8 cellular contexts compared by ENCODE assay signal in genomic region chr12:53299454-53300180, GRCh38. TPM values are rescaled to one million over a fixed set of nuclear protein-coding genes. Genes with fewer than 3 reads are reported as not detected.
DNase-seq lines count a peak whose midpoint lies in the region; ATAC-seq, FAIRE-seq and TF ChIP-seq lines count a peak whose summit lies in the region.

MYG1 (plus strand) TSS chr12:53299695; CDS start chr12:53299738, 43 bp downstream.

- peaks cover 49% of the 10 kb centered on the region for H3K4me1 Mint-ChIP-seq in T-helper 2 cell treated with Interferon-gamma antibody and Interleukin-4, amounts not matched to agents 5 μg/mL and 100 μg/mL, for 36 hours (ENCODE audit: low read depth)
- H3K4me1 Mint-ChIP-seq in astrocyte (ENCODE audit: low read depth, unreplicated experiment), result peaks cover 30% of the 10 kb centered on the region

- in situ Hi-C loops in GM13977 (cut with MboI; ENCODE audit: low pct_unique_long_range_greater_than_20kb, low sequenced_read_pairs, unreplicated experiment), result no loop called here

- ATAC-seq in HG02852 (IDR thresholded peaks at IDR 0.05; ENCODE audit: unreplicated experiment) (peak; percentile 72), aorta (ENCODE audit: low FRiP score) (peak; percentile 89)

- TF ChIP-seq CTCF in GM13977 (IDR thresholded peaks at IDR 0.05; ENCODE audit: extremely low read depth, insufficient read depth, missing control alignments) (peak; percentile 26), astrocyte (IDR thresholded peaks at IDR 0.05; ENCODE audit: insufficient read depth, low read depth, low read length) (no peak), hepatocyte (IDR thresholded peaks at IDR 0.05; ENCODE audit: poor library complexity) (peak; percentile 32)

- no peaks in the 10 kb centered on the region for H3K9me3 Mint-ChIP-seq in T-helper 2 cell treated with Interferon-gamma antibody and Interleukin-4, amounts not matched to agents 5 μg/mL and 100 μg/mL, for 36 hours
- no peaks in the 10 kb centered on the region for H3K9me3 Mint-ChIP-seq in astrocyte (ENCODE audit: unreplicated experiment)

- H3K9me3 ChIP-seq in astrocyte (ENCODE audit: insufficient read depth, low read depth, low read length) (no peaks in the 10 kb centered on the region), hepatocyte (ENCODE audit: low read depth) (no peaks in the 10 kb centered on the region), aorta (ENCODE audit: control insufficient read depth, low read length) (no peaks in the 10 kb centered on the region)

- H3K36me3 ChIP-seq in astrocyte (ENCODE audit: insufficient read depth, low read length) (peaks cover 20% of the 10 kb centered on the region), hepatocyte (replicated peaks; ENCODE audit: insufficient read depth, low read depth) (no peaks in the 10 kb centered on the region), aorta (ENCODE audit: control insufficient read depth in 1 of 2, insufficient read depth in 2 of 2, low read length in 1 of 2) (peaks cover 0 to 2% of the 10 kb centered on the region in 2 donors)

- peaks cover 50% of the 10 kb centered on the region for H3K36me3 Mint-ChIP-seq in T-helper 2 cell treated with Interferon-gamma antibody and Interleukin-4, amounts not matched to agents 5 μg/mL and 100 μg/mL, for 36 hours (ENCODE audit: low read depth)
- peaks cover 15% of the 10 kb centered on the region for H3K36me3 Mint-ChIP-seq in astrocyte (ENCODE audit: low read depth, unreplicated experiment)

- H3K9ac ChIP-seq in astrocyte (ENCODE audit: low read length), result peak within 1 kb of the TSS; percentile 94

- H3K9me2 ChIP-seq in hepatocyte (replicated peaks; ENCODE audit: insufficient read depth), result no peaks in the 10 kb centered on the region

- peaks cover 36% of the 10 kb centered on the region for H3K4me1 ChIP-seq in astrocyte (ENCODE audit: insufficient read depth, low read length)
- H3K4me1 ChIP-seq in hepatocyte (ENCODE audit: insufficient read depth), result peaks cover 27% of the 10 kb centered on the region
- no peaks in the 10 kb centered on the region for H3K4me1 ChIP-seq in aorta (ENCODE audit: control insufficient read depth in 1 of 2, insufficient read depth in 2 of 2, low read length in 2 of 2)

- H3K4me3 ChIP-seq in astrocyte (ENCODE audit: insufficient read depth, low read depth, low read length) (peak within 1 kb of the TSS; percentile 82), hepatocyte (peak within 1 kb of the TSS; percentile 75), aorta (ENCODE audit: low read length in 2 of 2) (peak within 1 kb of the TSS; percentile 29 to 50)

- H3K27me3 ChIP-seq in astrocyte (ENCODE audit: insufficient read depth, low read length) (no peaks in the 10 kb centered on the region), hepatocyte (no peaks in the 10 kb centered on the region), aorta (ENCODE audit: control insufficient read depth in 1 of 2, insufficient read depth in 2 of 2, low read length in 1 of 2) (no peaks in the 10 kb centered on the region)

- H3K4me3 Mint-ChIP-seq in T-helper 2 cell treated with Interferon-gamma antibody and Interleukin-4, amounts not matched to agents 5 μg/mL and 100 μg/mL, for 36 hours, result peak within 1 kb of the TSS; percentile 98
- peak within 1 kb of the TSS; percentile 90 for H3K4me3 Mint-ChIP-seq in astrocyte (ENCODE audit: unreplicated experiment)

- 3% methylated on average over 49 of the region's 51 CpGs for WGBS in hepatocyte (ENCODE audit: low lambda C conversion rate, missing lambda C conversion rate)
- WGBS in aorta, 2 donors, result 1 to 2% methylated on average over 50 to 51 of the region's 51 CpGs

- no peak for FAIRE-seq in astrocyte (lab: Jason Lieb, UNC)

- H4K20me1 ChIP-seq in astrocyte (ENCODE audit: insufficient read depth, low read length) (peaks cover 13% of the 10 kb centered on the region), hepatocyte (ENCODE audit: insufficient read depth, poor library complexity, severe bottlenecking) (no peaks in the 10 kb centered on the region)

- H3K4me2 ChIP-seq in astrocyte (ENCODE audit: low read length) (peak within 1 kb of the TSS; percentile 96), hepatocyte (peak within 1 kb of the TSS; percentile 91)

- intact Hi-C loops in aorta (cut with DNase I), result loop anchor here in 1 of 2 donors (10.0 kb wide), 1 partner anchor 235 kb away; no protein-coding TSS in a partner anchor

- peaks cover 67% of the 10 kb centered on the region for H3K79me2 ChIP-seq in astrocyte (ENCODE audit: insufficient read depth, low read length)
- H3K79me2 ChIP-seq in hepatocyte, result peaks cover 47% of the 10 kb centered on the region

- DNase-seq in GM13977 (ENCODE audit: low spot score) (peak; percentile 86), NCI-H187 treated with DMSO at 0.1 percent for 48 hours (lab: John Stamatoyannopoulos, UW) (peak; percentile 55), astrocyte (ENCODE audit: low read depth) (peak; percentile 77), hepatocyte (ENCODE audit: low spot score) (peak; percentile 94), renal cortical epithelial cell (ENCODE audit: low read depth) (peak; percentile 80), aorta (peak; percentile 94 to 96)
- peak; percentile 86 for DNase-seq in T-helper 2 cell treated with Interferon-gamma antibody and Interleukin-4, amounts not matched to agents 5 μg/mL and 100 μg/mL, for 36 hours (ENCODE audit: low spot score)

- no peaks in the 10 kb centered on the region for H3K27me3 Mint-ChIP-seq in T-helper 2 cell treated with Interferon-gamma antibody and Interleukin-4, amounts not matched to agents 5 μg/mL and 100 μg/mL, for 36 hours (ENCODE audit: low read depth)
- H3K27me3 Mint-ChIP-seq in astrocyte (ENCODE audit: low read depth, unreplicated experiment), result no peaks in the 10 kb centered on the region

- H3K27ac Mint-ChIP-seq in T-helper 2 cell treated with Interferon-gamma antibody and Interleukin-4, amounts not matched to agents 5 μg/mL and 100 μg/mL, for 36 hours, result peak within 1 kb of the TSS; percentile 93
- H3K27ac Mint-ChIP-seq in astrocyte (ENCODE audit: unreplicated experiment), result peak within 1 kb of the TSS; percentile 86

- H2AFZ ChIP-seq in astrocyte (ENCODE audit: low read depth, low read length) (peak within 1 kb of the TSS; percentile 72), hepatocyte (peak within 1 kb of the TSS; percentile 69)

- peak within 1 kb of the TSS; percentile 86 for H3K27ac ChIP-seq in astrocyte (ENCODE audit: low read depth, low read length)
- peak within 1 kb of the TSS; percentile 87 for H3K27ac ChIP-seq in hepatocyte
- H3K27ac ChIP-seq in aorta (ENCODE audit: low read depth in 1 of 2, low read length in 2 of 2), result peak within 1 kb of the TSS in 1 of 2 donors; percentile 31

RNA-seq across cellular contexts. Expression of gene MYG1, which starts in this region (rescaled TPM):
- total RNA-seq in astrocyte (37.8 and 40.9 TPM in 2 replicates), hepatocyte (25.5 and 35.8 TPM in 2 replicates), renal cortical epithelial cell (28.4 and 42.9 TPM in 2 replicates), aorta (10 to 100 TPM; 32.7 to 43.6 TPM)
- polyA plus RNA-seq in hepatocyte (34.6 and 35.9 TPM in 2 replicates), aorta (100 to 1,000 TPM in 1 of 2 donors, 10 to 100 TPM in 1; 38.6 to 112 TPM)
